ENCODE assay signal across 12 cellular contexts in the genomic region with DNA sequence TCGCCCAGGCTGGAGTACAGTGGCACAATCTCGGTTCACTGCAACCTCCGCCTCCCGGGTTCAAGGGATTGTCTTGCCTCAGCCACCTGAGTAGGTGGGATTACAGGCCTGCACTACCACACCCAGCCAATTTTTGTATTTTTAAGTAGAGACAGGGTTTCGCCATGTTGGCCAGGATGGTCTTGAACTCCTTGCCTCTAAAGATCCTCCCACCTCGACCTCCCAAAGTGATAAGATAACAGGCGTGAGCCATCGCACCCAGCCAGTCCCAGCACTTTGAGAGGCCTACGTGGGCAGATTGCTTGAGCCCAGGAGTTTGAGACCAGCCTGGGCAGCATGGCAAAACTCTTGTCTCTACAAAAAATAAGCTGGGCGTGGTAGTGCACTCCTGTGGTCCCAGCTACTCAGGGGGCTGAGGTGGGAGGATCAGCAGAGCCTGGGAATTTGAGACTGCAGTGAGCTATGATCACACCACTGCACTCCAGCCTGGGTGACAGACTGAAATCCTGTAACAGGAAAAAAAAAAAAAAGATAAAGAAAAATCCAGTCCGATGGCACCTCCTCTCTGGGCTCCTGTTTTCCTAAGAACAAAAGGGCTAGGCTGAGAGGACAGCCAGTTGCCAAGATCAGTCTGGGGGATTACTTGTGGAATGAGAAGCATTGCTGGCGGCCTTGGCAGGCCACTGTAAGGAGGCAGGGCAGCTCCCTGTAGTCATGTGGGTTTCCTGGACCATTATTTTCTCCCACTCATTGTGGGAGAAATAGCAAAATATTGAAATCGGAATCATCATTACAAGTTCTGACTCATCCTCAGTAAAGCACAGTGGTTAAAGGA. TPM values are rescaled to one million over a fixed set of nuclear protein-coding genes. Genes with fewer than 3 reads are reported as not detected.
DNase-seq lines count a peak whose midpoint lies in the region; TF ChIP-seq lines count a peak whose summit lies in the region.
"Had no signal": no experiment of that assay in that cellular context is flagged by ENCODE, and none has a peak within 500 bp of the region (broad histone marks: within the 10 kb centered on the region; RNA-seq: fewer than 3 reads in every experiment).

No MANE protein-coding gene starts in this region.

- peaks cover 4% of the 10 kb centered on the region for H3K36me3 Mint-ChIP-seq in brain

- peaks cover 4 to 12% (median 7%) of the 10 kb centered on the region in 5 experiments for H3K9me3 Mint-ChIP-seq in brain
- H3K9me3 Mint-ChIP-seq: activated naive CD8-positive, alpha-beta T cell treated with anti-CD3 and anti-CD28 coated beads, Interleukin-2, amount 50 U/mL, for 24 hours; CD4-positive, alpha-beta T cell had no signal

- H3K27me3 Mint-ChIP-seq in brain = peaks cover 12% of the 10 kb centered on the region

- TF ChIP-seq CTCF in brain (conservative IDR thresholded peaks at IDR 0.05) (no peak), GM13977 (IDR thresholded peaks at IDR 0.05; ENCODE audit: extremely low read depth, insufficient read depth, missing control alignments) (no peak)

- peak overlapping the region; percentile 86 to 97 (median 93) for H3K27ac Mint-ChIP-seq in brain
- H3K27ac Mint-ChIP-seq: activated naive CD8-positive, alpha-beta T cell treated with anti-CD3 and anti-CD28 coated beads, Interleukin-2, amount 50 U/mL, for 24 hours; CD4-positive, alpha-beta T cell had no signal

- peak; percentile 65 for DNase-seq in AG08395 (ENCODE audit: low spot score)
- DNase-seq in HS-5 (ENCODE audit: low read depth) = peak; percentile 76
- peak; percentile 59 for DNase-seq in left kidney (ENCODE audit: low read depth, low spot score)
- DNase-seq in NCI-H146 (lab: John Stamatoyannopoulos, UW) = no peak
- no peak for DNase-seq in GM13977 (ENCODE audit: low spot score)
- no peak for DNase-seq in midbrain (lab: John Stamatoyannopoulos, UW)
- no peak for DNase-seq in HuH-7 (ENCODE audit: low spot score)
- DNase-seq: activated CD4-positive, CD25-positive, alpha-beta regulatory T cell; activated naive CD8-positive, alpha-beta T cell treated with anti-CD3 and anti-CD28 coated beads, Interleukin-2, amount 50 U/mL, for 24 hours; CD4-positive, alpha-beta T cell; Kasumi-1 had no signal

- H3K4me1 Mint-ChIP-seq in brain = no peaks in the 10 kb centered on the region

- in situ Hi-C loops in GM13977 (cut with MboI; ENCODE audit: low pct_unique_long_range_greater_than_20kb, low sequenced_read_pairs, unreplicated experiment) = no loop called here

- H3K4me3 Mint-ChIP-seq in brain = peak overlapping the region in 1 of 5 experiments; percentile 55
- H3K4me3 Mint-ChIP-seq: activated naive CD8-positive, alpha-beta T cell treated with anti-CD3 and anti-CD28 coated beads, Interleukin-2, amount 50 U/mL, for 24 hours; CD4-positive, alpha-beta T cell had no signal

RNA-seq across cellular contexts. Expression of a gene that starts 3.0 kb away (rescaled TPM):
- 12.4 TPM for polyA plus RNA-seq in brain (ENCODE audit: insufficient read depth, low read depth, low replicate concordance)

RNA-seq across cellular contexts. Expression of a gene that starts 34.1 kb away (rescaled TPM):
- 64.1 TPM for polyA plus RNA-seq in brain (ENCODE audit: insufficient read depth, low read depth, low replicate concordance)

Comparison
In these comparisons a context has a peak if more than half of its experiments do, and no peak if none do; other contexts are left out.
1. DNase-seq: peak in AG08395 (single experiment), HS-5 (single experiment) and left kidney (single experiment); none in NCI-H146 (single experiment), GM13977 (single experiment), midbrain (single experiment) and HuH-7 (single experiment).